1 cellular context compared by ENCODE assay signal in genomic region chr5:128701301-128701700, GRCh38.
TF ChIP-seq lines count a peak whose summit lies in the region.

No MANE protein-coding gene starts in this region.

TF ChIP-seq in GM23338, 12 proteins besides CTCF, POLR2A, EP300 and RAD21 (continued from another document):
- TF ChIP-seq ZNF462 (CRISPR knock-in tag; IDR thresholded peaks at IDR 0.05) (no peak), ZNF331 (CRISPR knock-in tag; IDR thresholded peaks at IDR 0.05; ENCODE audit: low read depth) (no peak), EZH2phosphoT487 (IDR thresholded peaks at IDR 0.05; ENCODE audit: unreplicated experiment) (no peak), STAT1 (IDR thresholded peaks at IDR 0.05; ENCODE audit: unreplicated experiment) (no peak), NANOG (IDR thresholded peaks at IDR 0.05; ENCODE audit: borderline replicate concordance) (no peak), JUNB (IDR thresholded peaks at IDR 0.05; ENCODE audit: unreplicated experiment) (no peak), POLR2AphosphoS5 (IDR thresholded peaks at IDR 0.05; ENCODE audit: low read depth) (no peak)
